Comparison of ENCODE assay signal across 8 cellular contexts in the genomic region with DNA sequence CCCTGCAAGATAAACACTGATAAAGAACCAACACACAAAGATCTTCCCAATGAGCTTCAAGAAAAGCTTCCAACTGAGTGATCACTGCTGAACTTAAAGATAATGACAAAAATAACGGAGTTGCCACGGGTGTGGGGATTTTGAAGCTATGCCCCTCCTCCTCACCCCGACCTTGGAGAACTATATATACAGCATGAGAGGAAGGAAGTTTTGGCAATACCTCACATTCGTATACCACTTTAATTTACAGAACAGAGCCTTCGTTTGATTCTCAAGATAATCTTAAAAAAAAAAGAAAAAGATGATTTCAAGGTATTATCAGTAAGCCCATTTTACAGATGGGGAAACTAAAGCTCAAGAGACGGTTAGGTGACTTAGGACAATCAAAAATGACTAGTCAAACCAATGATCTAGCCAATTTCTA. TPM values are rescaled to one million over a fixed set of nuclear protein-coding genes. Genes with fewer than 3 reads are reported as not detected.
DNase-seq lines count a peak whose midpoint lies in the region; ATAC-seq and TF ChIP-seq lines count a peak whose summit lies in the region.

No MANE protein-coding gene starts in this region.

- H3K9me3 Mint-ChIP-seq in neural crest cell, result no peaks in the 10 kb centered on the region

- peak overlapping the region; percentile 83 to 98 for H3K9ac ChIP-seq in duodenal mucosa (ENCODE audit: low read depth in 1 of 2, low read length in 2 of 2)

- DNase-seq in NOMO-1 treated with dmso at 0.1 percent for 144 hours (lab: John Stamatoyannopoulos, UW; ENCODE audit: unreplicated experiment) (peak; percentile 13), neural crest cell (ENCODE audit: low read depth, low spot score) (no peak), head of caudate nucleus (no peak)
- no peak for DNase-seq in stimulated activated CD4-positive, alpha-beta T cell treated with anti-CD3 and anti-CD28 coated beads, Interleukin-12 subunit alpha, Interleukin-12 subunit beta, amount 100 ng/mL, for 4 hours
- DNase-seq in stimulated activated CD4-positive, alpha-beta T cell treated with anti-CD3 and anti-CD28 coated beads, Interleukin-4, amount 100 ng/mL, for 1 hour, result no peak

- intact Hi-C loops in head of caudate nucleus (cut with DNase I), result loop anchor here (10.0 kb wide), 1 partner anchor 359 kb away; no protein-coding TSS in a partner anchor

- H3K4me1 ChIP-seq in duodenal mucosa (ENCODE audit: control insufficient read depth in 1 of 2, insufficient read depth in 2 of 2, low read length in 2 of 2), result peaks cover 23 to 24% of the 10 kb centered on the region in 2 donors

- no peak for TF ChIP-seq CTCF in neural crest cell (conservative IDR thresholded peaks at IDR 0.05)

- H3K36me3 ChIP-seq in duodenal mucosa (ENCODE audit: control insufficient read depth in 1 of 2, insufficient read depth in 2 of 2, low read length in 2 of 2), result no peaks in the 10 kb centered on the region

- peak overlapping the region; percentile 94 for H3K27ac ChIP-seq in duodenal mucosa (ENCODE audit: low read depth, low read length)

- peak overlapping the region; percentile 97 for H3K4me3 ChIP-seq in GM08714 (ENCODE audit: low read length)
- H3K4me3 ChIP-seq in duodenal mucosa (ENCODE audit: low read depth in 1 of 2, low read length in 2 of 2), result peak overlapping the region; percentile 82 to 89

- H3K27me3 ChIP-seq in duodenal mucosa (ENCODE audit: control insufficient read depth in 1 of 2, insufficient read depth in 2 of 2, low read length in 2 of 2), result no peaks in the 10 kb centered on the region

- H3K4me1 Mint-ChIP-seq in neural crest cell, result peaks cover 30% of the 10 kb centered on the region

- H3K36me3 Mint-ChIP-seq in neural crest cell (ENCODE audit: low read depth), result no peaks in the 10 kb centered on the region

- no peaks in the 10 kb centered on the region for H3K9me3 ChIP-seq in duodenal mucosa (ENCODE audit: control insufficient read depth in 1 of 2, low read length in 2 of 2)

- H3K4me3 Mint-ChIP-seq in neural crest cell, result peak overlapping the region; percentile 97

- ATAC-seq in HG02763 (IDR thresholded peaks at IDR 0.05; ENCODE audit: unreplicated experiment), result no peak

- H3K27ac Mint-ChIP-seq in neural crest cell (ENCODE audit: unreplicated experiment), result peak overlapping the region; percentile 94

- no peaks in the 10 kb centered on the region for H3K27me3 Mint-ChIP-seq in neural crest cell (ENCODE audit: low read depth)

RNA-seq across cellular contexts. Expression of a gene that starts 0.7 kb away (rescaled TPM):
- total RNA-seq in neural crest cell, result 109 and 113 TPM in 2 replicates

RNA-seq across cellular contexts. Expression of a gene that starts 50.3 kb away (rescaled TPM):
- 178 and 186 TPM in 2 replicates for total RNA-seq in neural crest cell

RNA-seq across cellular contexts. Expression of a gene that starts 56.7 kb away (rescaled TPM):
- total RNA-seq in neural crest cell, result 1.3 and 1.9 TPM in 2 replicates
